ENCODE assay signal across 1 cellular context in genomic region chr10:119263966-119264621, GRCh38.
TF ChIP-seq lines count a peak whose summit lies in the region.

No MANE protein-coding gene starts in this region.

TF ChIP-seq in HepG2, 621 proteins besides CTCF, POLR2A, EP300 and RAD21 (continued from another document):
- TF ChIP-seq ZNF678 (CRISPR knock-in tag; IDR thresholded peaks at IDR 0.05) (no peak), FOXJ3 (CRISPR knock-in tag; IDR thresholded peaks at IDR 0.05; ENCODE audit: borderline replicate concordance) (no peak), RFXAP (CRISPR knock-in tag; IDR thresholded peaks at IDR 0.05; ENCODE audit: borderline replicate concordance) (no peak), HNRNPL (IDR thresholded peaks at IDR 0.05; ENCODE audit: low read depth, low read length) (no peak), TOPORS (CRISPR knock-in tag; IDR thresholded peaks at IDR 0.05) (no peak), ARID3A (IDR thresholded peaks at IDR 0.05; ENCODE audit: low read depth, low read length) (no peak), PHB2 (IDR thresholded peaks at IDR 0.05; ENCODE audit: partially characterized antibody) (no peak), PATZ1 (CRISPR knock-in tag; IDR thresholded peaks at IDR 0.05) (no peak), ZHX1 (CRISPR knock-in tag; IDR thresholded peaks at IDR 0.05; ENCODE audit: low read depth) (no peak), ZNF512B (CRISPR knock-in tag; IDR thresholded peaks at IDR 0.05; ENCODE audit: borderline replicate concordance) (no peak), ZSCAN25 (CRISPR knock-in tag; IDR thresholded peaks at IDR 0.05) (no peak), ZNF563 (CRISPR knock-in tag; IDR thresholded peaks at IDR 0.05) (no peak), ZNF510 (CRISPR knock-in tag; IDR thresholded peaks at IDR 0.05; ENCODE audit: low read depth) (no peak)
TF ChIP-seq in HepG2: peak in this region for 0.
